Comparison of ENCODE assay signal across 8 cellular contexts in the genomic region with DNA sequence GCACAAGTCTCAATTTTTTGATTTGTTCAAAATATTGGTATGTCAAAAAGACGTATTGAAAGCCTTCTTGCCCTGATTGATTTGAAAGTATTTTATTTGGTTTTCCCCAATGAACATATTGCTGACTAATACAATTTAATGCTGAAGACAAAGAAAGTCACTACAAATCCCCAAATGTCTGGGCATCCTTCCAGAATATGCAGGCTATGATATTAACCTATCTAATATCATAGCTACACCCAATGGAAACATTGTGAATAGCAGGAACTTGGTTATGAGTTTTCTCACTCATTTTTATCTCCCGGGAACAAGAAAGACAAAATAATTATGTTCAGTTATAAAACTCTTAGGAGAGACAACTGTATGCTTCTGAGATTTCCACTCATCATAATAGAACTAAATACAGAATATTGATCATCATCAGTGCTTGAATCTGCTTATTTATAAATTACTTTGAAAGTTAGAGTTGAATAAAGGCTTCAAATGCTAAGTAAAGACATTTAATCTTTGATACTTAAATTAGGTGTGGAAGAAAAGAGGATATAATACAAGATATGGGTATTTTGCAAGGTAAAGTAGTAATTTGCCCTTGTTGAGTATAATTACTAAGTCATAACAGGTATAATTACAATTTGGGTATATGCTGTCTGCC.
A peak's percentile ranks its signal among the peaks of the same experiment; 100 is the strongest.
DNase-seq lines count a peak whose midpoint lies in the region; ATAC-seq and TF ChIP-seq lines count a peak whose summit lies in the region.

No MANE protein-coding gene starts in this region.

- no peak for ATAC-seq in HG03039 (IDR thresholded peaks at IDR 0.05; ENCODE audit: unreplicated experiment)
- ATAC-seq in stimulated activated naive B cell treated with anti-CD40 and anti-IgM and Interleukin-4, amounts not matched to agents 10 μg/mL and 1 μg/mL and 100 μg/mL, for 72 hours (replicated peaks), result no peak

- TF ChIP-seq CTCF in chondrocyte (IDR thresholded peaks at IDR 0.05) (peak; percentile 94), progenitor cell of endocrine pancreas (IDR thresholded peaks at IDR 0.05; ENCODE audit: unreplicated experiment) (no peak)

- DNase-seq in DMS 273 (lab: John Stamatoyannopoulos, UW; ENCODE audit: unreplicated experiment), result peak; percentile 88
- peak; percentile 24 for DNase-seq in NCI-H2029 treated with DMSO at 0.1 percent for 48 hours (lab: John Stamatoyannopoulos, UW)
- DNase-seq in chondrocyte (ENCODE audit: low spot score), result no peak
- peak; percentile 84 for DNase-seq in non-pigmented ciliary epithelial cell (ENCODE audit: low read depth)
- DNase-seq in DMS114 treated with DMSO at 0.1 percent for 48 hours (lab: John Stamatoyannopoulos, UW; ENCODE audit: unreplicated experiment), result no peak
- no peak for DNase-seq in progenitor cell of endocrine pancreas (ENCODE audit: low spot score, unreplicated experiment)
- no peak for DNase-seq in stimulated activated naive B cell treated with anti-CD40 and anti-IgM and Interleukin-4, amounts not matched to agents 10 μg/mL and 1 μg/mL and 100 μg/mL, for 72 hours

- no peak overlapping the region for H3K4me3 Mint-ChIP-seq in chondrocyte (ENCODE audit: unreplicated experiment)
- H3K4me3 Mint-ChIP-seq in progenitor cell of endocrine pancreas (ENCODE audit: low read depth), result no peak overlapping the region
- no peak overlapping the region for H3K4me3 Mint-ChIP-seq in stimulated activated naive B cell treated with anti-CD40 and anti-IgM and Interleukin-4, amounts not matched to agents 10 μg/mL and 1 μg/mL and 100 μg/mL, for 72 hours

- H3K36me3 Mint-ChIP-seq in chondrocyte (ENCODE audit: low read depth), result peaks cover 4% of the 10 kb centered on the region
- no peaks in the 10 kb centered on the region for H3K36me3 Mint-ChIP-seq in progenitor cell of endocrine pancreas (ENCODE audit: insufficient read depth)
- H3K36me3 Mint-ChIP-seq in stimulated activated naive B cell treated with anti-CD40 and anti-IgM and Interleukin-4, amounts not matched to agents 10 μg/mL and 1 μg/mL and 100 μg/mL, for 72 hours, result no peaks in the 10 kb centered on the region

- H3K4me1 Mint-ChIP-seq in chondrocyte (ENCODE audit: low read depth) (peaks cover 52% of the 10 kb centered on the region), progenitor cell of endocrine pancreas (ENCODE audit: low read depth) (peaks cover 10% of the 10 kb centered on the region)
- no peaks in the 10 kb centered on the region for H3K4me1 Mint-ChIP-seq in stimulated activated naive B cell treated with anti-CD40 and anti-IgM and Interleukin-4, amounts not matched to agents 10 μg/mL and 1 μg/mL and 100 μg/mL, for 72 hours

- no peak overlapping the region for H3K27ac Mint-ChIP-seq in chondrocyte (ENCODE audit: unreplicated experiment)
- H3K27ac Mint-ChIP-seq in progenitor cell of endocrine pancreas, result no peak overlapping the region
- no peak overlapping the region for H3K27ac Mint-ChIP-seq in stimulated activated naive B cell treated with anti-CD40 and anti-IgM and Interleukin-4, amounts not matched to agents 10 μg/mL and 1 μg/mL and 100 μg/mL, for 72 hours

- H3K9me3 Mint-ChIP-seq in chondrocyte (ENCODE audit: low read depth) (no peaks in the 10 kb centered on the region), progenitor cell of endocrine pancreas (ENCODE audit: low read depth) (peaks cover 12% of the 10 kb centered on the region)
- H3K9me3 Mint-ChIP-seq in stimulated activated naive B cell treated with anti-CD40 and anti-IgM and Interleukin-4, amounts not matched to agents 10 μg/mL and 1 μg/mL and 100 μg/mL, for 72 hours, result no peaks in the 10 kb centered on the region

- H3K27me3 Mint-ChIP-seq in chondrocyte (ENCODE audit: low read depth) (no peaks in the 10 kb centered on the region), progenitor cell of endocrine pancreas (no peaks in the 10 kb centered on the region)
- H3K27me3 Mint-ChIP-seq in stimulated activated naive B cell treated with anti-CD40 and anti-IgM and Interleukin-4, amounts not matched to agents 10 μg/mL and 1 μg/mL and 100 μg/mL, for 72 hours, result peaks cover 0 to 5% of the 10 kb centered on the region in 2 donors

Comparison
In these comparisons a context has a peak if more than half of its experiments do, and no peak if none do; other contexts are left out.
1. DNase-seq: peak in DMS 273 (single experiment), NCI-H2029 treated with DMSO at 0.1 percent for 48 hours (single experiment) and non-pigmented ciliary epithelial cell (single experiment); none in chondrocyte (single experiment), DMS114 treated with DMSO at 0.1 percent for 48 hours (single experiment), progenitor cell of endocrine pancreas (single experiment) and stimulated activated naive B cell treated with anti-CD40 and anti-IgM and Interleukin-4, amounts not matched to agents 10 μg/mL and 1 μg/mL and 100 μg/mL, for 72 hours (single experiment).